In the genomic region with DNA sequence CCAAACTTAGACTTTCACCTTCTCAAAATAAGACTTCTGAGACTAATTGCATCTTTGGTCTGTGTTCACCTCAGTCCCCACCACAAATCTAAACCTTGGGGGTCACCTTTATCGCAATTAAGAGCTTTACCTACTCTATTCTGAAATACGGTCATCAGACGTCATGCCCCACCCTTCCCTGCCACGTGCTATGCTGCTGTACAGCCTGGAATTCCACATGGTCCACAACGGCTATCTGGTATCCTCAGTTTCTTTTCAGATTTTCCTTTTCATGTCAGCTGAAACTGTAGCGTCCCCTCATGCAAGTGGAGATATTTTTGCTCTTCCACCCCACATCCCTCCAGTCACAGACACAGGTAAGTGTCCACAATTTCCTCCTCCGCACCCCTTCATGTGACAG, we compare ENCODE assay signal across 6 cellular contexts.
"Had no signal": no experiment of that assay in that cellular context is flagged by ENCODE, and none has a peak within 500 bp of the region (broad histone marks: within the 10 kb centered on the region; RNA-seq: fewer than 3 reads in every experiment).

No MANE protein-coding gene starts in this region.

- FAIRE-seq: HTR-8/SVneo, K562 had no signal

- H3K4me3 ChIP-seq: K562 had no signal

- H3K27ac ChIP-seq: HL-60 had no signal

- DNase-seq: IMR-90, KBM-7, KG1 had no signal

- ATAC-seq: K562 had no signal
